In the genomic region with DNA sequence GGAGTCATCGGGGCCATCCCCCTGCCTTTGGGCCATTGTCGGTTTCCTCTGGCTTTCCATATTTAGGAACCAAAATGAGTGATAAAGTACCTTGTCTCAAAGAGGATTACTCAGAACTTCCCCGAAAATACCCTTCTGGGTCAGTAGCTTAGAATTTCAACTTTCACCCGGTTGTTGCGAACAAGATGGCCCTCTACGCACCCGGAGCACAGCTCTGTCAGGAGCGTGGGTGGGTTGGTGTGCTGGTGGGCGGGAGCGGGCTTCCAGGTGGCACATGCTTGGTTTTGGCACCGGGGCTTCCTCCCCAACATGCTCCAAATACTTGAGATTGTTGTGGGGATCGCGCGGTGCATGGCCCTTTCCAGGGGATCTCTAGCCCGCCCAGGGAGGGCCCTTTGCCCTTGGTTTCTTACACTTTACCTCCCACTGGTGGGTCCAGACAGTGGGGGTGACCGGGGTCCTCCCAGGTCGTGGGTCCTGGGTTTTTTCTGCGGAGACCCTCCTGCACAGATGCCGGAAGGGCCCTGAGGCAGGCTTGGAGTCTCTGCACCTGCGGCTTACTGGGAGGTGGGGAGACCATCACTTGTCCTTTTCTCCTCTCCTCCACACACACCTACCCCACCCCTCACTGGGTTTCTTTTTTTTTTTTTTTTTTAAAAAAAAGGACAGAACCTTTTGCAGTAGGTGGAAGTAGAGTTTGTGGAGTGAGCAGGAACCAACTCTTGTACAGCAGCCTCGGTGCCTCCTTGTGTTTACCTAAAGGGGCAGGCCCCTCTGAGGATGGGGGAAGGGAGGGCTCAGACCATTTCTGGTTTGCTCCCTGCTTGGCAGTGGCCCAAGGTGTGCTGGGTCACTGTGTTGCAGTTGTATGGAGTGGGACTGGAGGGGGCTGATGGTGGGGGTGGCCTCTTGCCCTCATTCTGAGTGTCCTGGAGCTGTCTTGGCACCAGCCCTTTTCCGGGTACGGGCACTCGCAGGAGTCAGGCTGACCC, we compare ENCODE assay signal across 9 cellular contexts.
DNase-seq lines count a peak whose midpoint lies in the region; ATAC-seq and TF ChIP-seq lines count a peak whose summit lies in the region.
"Had no signal": no experiment of that assay in that cellular context is flagged by ENCODE, and none has a peak within 500 bp of the region (broad histone marks: within the 10 kb centered on the region; RNA-seq: fewer than 3 reads in every experiment).

No MANE protein-coding gene starts in this region.

- DNase-seq in ACHN (peak; percentile 94), H4 (ENCODE audit: low spot score) (peak; percentile 45), cardiac septum (ENCODE audit: low spot score) (no peak), coronary artery (ENCODE audit: low spot score) (no peak)
- DNase-seq in activated T-helper 2 cell treated with anti-CD3 and anti-CD28 coated beads, Interferon-gamma antibody, Interleukin-2, Interleukin-4, amounts not matched to agents 10 μg/mL and 5 μg/mL and 100 μg/mL, durations not matched to agents 14 hours and 24 hours and 36 hours (ENCODE audit: low spot score): no peak

- TF ChIP-seq RAD21 in liver (IDR thresholded peaks at IDR 0.05): no peak

- no peak for TF ChIP-seq CTCF in liver (IDR thresholded peaks at IDR 0.05; ENCODE audit: low read depth, low read length, missing input control)
- no peak for TF ChIP-seq CTCF in coronary artery (IDR thresholded peaks at IDR 0.05)

- intact Hi-C loops in activated T-helper 2 cell treated with anti-CD3 and anti-CD28 coated beads, Interferon-gamma antibody, Interleukin-2, Interleukin-4, amounts not matched to agents 10 μg/mL and 5 μg/mL and 100 μg/mL, durations not matched to agents 14 hours and 24 hours and 36 hours (cut with micrococcal nuclease): loop anchor here (5.0 kb wide), 1 partner anchor 34 kb away; a partner anchor contains a TSS
- intact Hi-C loops in cardiac septum (cut with DNase I): no loop called here

- H3K27ac ChIP-seq in liver (ENCODE audit: low read depth in 1 of 2, low read length in 2 of 2) (peak overlapping the region; percentile 88 to 93), coronary artery (no peak overlapping the region)
- H3K27ac ChIP-seq: thoracic aorta had no signal

- H3K4me1 ChIP-seq in liver (ENCODE audit: control insufficient read depth in 4 of 4, insufficient read depth in 4 of 4, low read length in 3 of 4): peaks cover 10 to 55% (median 17%) of the 10 kb centered on the region in 4 donors

- H3K36me3 ChIP-seq in liver (ENCODE audit: control insufficient read depth in 4 of 4, insufficient read depth in 3 of 4, low read depth in 1 of 4, low read length in 3 of 4): no peaks in the 10 kb centered on the region
- H3K36me3 ChIP-seq: thoracic aorta had no signal

- H3K4me3 Mint-ChIP-seq in activated T-helper 2 cell treated with anti-CD3 and anti-CD28 coated beads, Interferon-gamma antibody, Interleukin-2, Interleukin-4, amounts not matched to agents 10 μg/mL and 5 μg/mL and 100 μg/mL, durations not matched to agents 14 hours and 24 hours and 36 hours (ENCODE audit: low read depth): peak overlapping the region; percentile 69

- no peaks in the 10 kb centered on the region for H3K9me3 Mint-ChIP-seq in activated T-helper 2 cell treated with anti-CD3 and anti-CD28 coated beads, Interferon-gamma antibody, Interleukin-2, Interleukin-4, amounts not matched to agents 10 μg/mL and 5 μg/mL and 100 μg/mL, durations not matched to agents 14 hours and 24 hours and 36 hours

- peak overlapping the region; percentile 81 to 93 (median 83) for H3K4me3 ChIP-seq in liver (ENCODE audit: low read depth in 1 of 3, low read length in 3 of 3)
- H3K4me3 ChIP-seq in coronary artery: no peak overlapping the region

- no peak for ATAC-seq in GM21786 (IDR thresholded peaks at IDR 0.05; ENCODE audit: unreplicated experiment)
- ATAC-seq in HG03521 (IDR thresholded peaks at IDR 0.05; ENCODE audit: unreplicated experiment): no peak

- peaks cover 38% of the 10 kb centered on the region for H3K27me3 Mint-ChIP-seq in activated T-helper 2 cell treated with anti-CD3 and anti-CD28 coated beads, Interferon-gamma antibody, Interleukin-2, Interleukin-4, amounts not matched to agents 10 μg/mL and 5 μg/mL and 100 μg/mL, durations not matched to agents 14 hours and 24 hours and 36 hours (ENCODE audit: low read depth)

- H3K27me3 ChIP-seq in liver (ENCODE audit: control insufficient read depth in 4 of 4, insufficient read depth in 4 of 4, low read length in 3 of 4): no peaks in the 10 kb centered on the region

- in situ Hi-C loops in ACHN (cut with HindIII; ENCODE audit: low pct_ligation_motif_present, low pct_unique_long_range_greater_than_20kb, low sequenced_read_pairs): no loop called here

- peak overlapping the region; percentile 69 to 89 for H3K9ac ChIP-seq in liver (ENCODE audit: low read depth in 1 of 2, low read length in 2 of 2)

- no peak overlapping the region for H3K27ac Mint-ChIP-seq in activated T-helper 2 cell treated with anti-CD3 and anti-CD28 coated beads, Interferon-gamma antibody, Interleukin-2, Interleukin-4, amounts not matched to agents 10 μg/mL and 5 μg/mL and 100 μg/mL, durations not matched to agents 14 hours and 24 hours and 36 hours

- H3K4me1 Mint-ChIP-seq in activated T-helper 2 cell treated with anti-CD3 and anti-CD28 coated beads, Interferon-gamma antibody, Interleukin-2, Interleukin-4, amounts not matched to agents 10 μg/mL and 5 μg/mL and 100 μg/mL, durations not matched to agents 14 hours and 24 hours and 36 hours (ENCODE audit: low read depth): peaks cover 11% of the 10 kb centered on the region

- H3K9me3 ChIP-seq in liver (ENCODE audit: control insufficient read depth in 4 of 4, low read length in 3 of 4): no peaks in the 10 kb centered on the region
- H3K9me3 ChIP-seq: thoracic aorta had no signal

- H3K36me3 Mint-ChIP-seq in activated T-helper 2 cell treated with anti-CD3 and anti-CD28 coated beads, Interferon-gamma antibody, Interleukin-2, Interleukin-4, amounts not matched to agents 10 μg/mL and 5 μg/mL and 100 μg/mL, durations not matched to agents 14 hours and 24 hours and 36 hours (ENCODE audit: low read depth): no peaks in the 10 kb centered on the region

- 48% methylated on average over 24 of the region's 24 CpGs for WGBS in liver

TF ChIP-seq in liver, 16 proteins besides CTCF, POLR2A, EP300 and RAD21 (continues in another document):
- TF ChIP-seq FOXA1 (IDR thresholded peaks at IDR 0.05) (no peak), SP1 (IDR thresholded peaks at IDR 0.05) (no peak), FOXA2 (IDR thresholded peaks at IDR 0.05) (no peak), TAF1 (conservative IDR thresholded peaks at IDR 0.05) (no peak), NR2F2 (IDR thresholded peaks at IDR 0.05) (no peak), HNF4G (IDR thresholded peaks at IDR 0.05) (no peak), EGR1 (IDR thresholded peaks at IDR 0.05; ENCODE audit: low read depth in 2 of 2) (peak in 1 of 2 donors; percentile 45), YY1 (IDR thresholded peaks at IDR 0.05) (peak; percentile 39), RXRA (IDR thresholded peaks at IDR 0.05) (no peak), JUND (IDR thresholded peaks at IDR 0.05) (no peak), GABPA (IDR thresholded peaks at IDR 0.05 in 1 of 2, conservative IDR thresholded peaks at IDR 0.05 in 1 of 2) (no peak)
- TF ChIP-seq, protein P1, sequence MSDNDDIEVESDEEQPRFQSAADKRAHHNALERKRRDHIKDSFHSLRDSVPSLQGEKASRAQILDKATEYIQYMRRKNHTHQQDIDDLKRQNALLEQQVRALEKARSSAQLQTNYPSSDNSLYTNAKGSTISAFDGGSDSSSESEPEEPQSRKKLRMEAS (IDR thresholded peaks at IDR 0.05): no peak
- TF ChIP-seq, protein P2, sequence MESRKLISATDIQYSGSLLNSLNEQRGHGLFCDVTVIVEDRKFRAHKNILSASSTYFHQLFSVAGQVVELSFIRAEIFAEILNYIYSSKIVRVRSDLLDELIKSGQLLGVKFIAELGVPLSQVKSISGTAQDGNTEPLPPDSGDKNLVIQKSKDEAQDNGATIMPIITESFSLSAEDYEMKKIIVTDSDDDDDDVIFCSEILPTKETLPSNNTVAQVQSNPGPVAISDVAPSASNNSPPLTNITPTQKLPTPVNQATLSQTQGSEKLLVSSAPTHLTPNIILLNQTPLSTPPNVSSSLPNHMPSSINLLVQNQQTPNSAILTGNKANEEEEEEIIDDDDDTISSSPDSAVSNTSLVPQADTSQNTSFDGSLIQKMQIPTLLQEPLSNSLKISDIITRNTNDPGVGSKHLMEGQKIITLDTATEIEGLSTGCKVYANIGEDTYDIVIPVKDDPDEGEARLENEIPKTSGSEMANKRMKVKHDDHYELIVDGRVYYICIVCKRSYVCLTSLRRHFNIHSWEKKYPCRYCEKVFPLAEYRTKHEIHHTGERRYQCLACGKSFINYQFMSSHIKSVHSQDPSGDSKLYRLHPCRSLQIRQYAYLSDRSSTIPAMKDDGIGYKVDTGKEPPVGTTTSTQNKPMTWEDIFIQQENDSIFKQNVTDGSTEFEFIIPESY (IDR thresholded peaks at IDR 0.05): no peak
- TF ChIP-seq, protein P3, sequence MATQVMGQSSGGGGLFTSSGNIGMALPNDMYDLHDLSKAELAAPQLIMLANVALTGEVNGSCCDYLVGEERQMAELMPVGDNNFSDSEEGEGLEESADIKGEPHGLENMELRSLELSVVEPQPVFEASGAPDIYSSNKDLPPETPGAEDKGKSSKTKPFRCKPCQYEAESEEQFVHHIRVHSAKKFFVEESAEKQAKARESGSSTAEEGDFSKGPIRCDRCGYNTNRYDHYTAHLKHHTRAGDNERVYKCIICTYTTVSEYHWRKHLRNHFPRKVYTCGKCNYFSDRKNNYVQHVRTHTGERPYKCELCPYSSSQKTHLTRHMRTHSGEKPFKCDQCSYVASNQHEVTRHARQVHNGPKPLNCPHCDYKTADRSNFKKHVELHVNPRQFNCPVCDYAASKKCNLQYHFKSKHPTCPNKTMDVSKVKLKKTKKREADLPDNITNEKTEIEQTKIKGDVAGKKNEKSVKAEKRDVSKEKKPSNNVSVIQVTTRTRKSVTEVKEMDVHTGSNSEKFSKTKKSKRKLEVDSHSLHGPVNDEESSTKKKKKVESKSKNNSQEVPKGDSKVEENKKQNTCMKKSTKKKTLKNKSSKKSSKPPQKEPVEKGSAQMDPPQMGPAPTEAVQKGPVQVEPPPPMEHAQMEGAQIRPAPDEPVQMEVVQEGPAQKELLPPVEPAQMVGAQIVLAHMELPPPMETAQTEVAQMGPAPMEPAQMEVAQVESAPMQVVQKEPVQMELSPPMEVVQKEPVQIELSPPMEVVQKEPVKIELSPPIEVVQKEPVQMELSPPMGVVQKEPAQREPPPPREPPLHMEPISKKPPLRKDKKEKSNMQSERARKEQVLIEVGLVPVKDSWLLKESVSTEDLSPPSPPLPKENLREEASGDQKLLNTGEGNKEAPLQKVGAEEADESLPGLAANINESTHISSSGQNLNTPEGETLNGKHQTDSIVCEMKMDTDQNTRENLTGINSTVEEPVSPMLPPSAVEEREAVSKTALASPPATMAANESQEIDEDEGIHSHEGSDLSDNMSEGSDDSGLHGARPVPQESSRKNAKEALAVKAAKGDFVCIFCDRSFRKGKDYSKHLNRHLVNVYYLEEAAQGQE (IDR thresholded peaks at IDR 0.05): no peak

Comparison
In these comparisons a context has a peak if more than half of its experiments do, and no peak if none do; other contexts are left out.
1. DNase-seq: peak in ACHN (single experiment) and H4 (single experiment); none in activated T-helper 2 cell treated with anti-CD3 and anti-CD28 coated beads, Interferon-gamma antibody, Interleukin-2, Interleukin-4, amounts not matched to agents 10 μg/mL and 5 μg/mL and 100 μg/mL, durations not matched to agents 14 hours and 24 hours and 36 hours (single experiment), cardiac septum (single experiment) and coronary artery (single experiment).
2. H3K27ac ChIP-seq: peak in liver (2 of 2); none in coronary artery (0 of 2).